ENCODE assay signal across 2 cellular contexts in the genomic region with DNA sequence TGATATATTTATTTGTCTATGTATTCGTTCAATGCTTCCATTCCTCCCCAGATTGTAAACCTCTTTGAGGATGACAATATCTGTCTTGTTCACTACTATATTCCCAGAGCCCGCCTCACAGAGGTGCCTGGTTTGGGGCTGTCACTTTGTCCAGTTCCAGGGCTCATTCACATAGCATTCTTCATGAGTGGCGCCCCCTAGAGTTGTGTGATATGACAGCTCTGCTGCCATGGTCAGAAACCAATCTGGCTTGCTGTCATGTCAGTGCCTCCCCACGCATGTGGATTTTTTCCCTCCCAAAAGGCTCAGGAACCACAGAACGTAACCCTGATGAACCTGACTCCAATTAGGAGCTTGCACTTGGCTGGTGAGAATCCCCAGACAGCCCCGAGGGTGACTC.
TF ChIP-seq lines count a peak whose summit lies in the region.

No MANE protein-coding gene starts in this region.

TF ChIP-seq in HepG2, 621 proteins besides CTCF, POLR2A, EP300 and RAD21:
- TF ChIP-seq, protein P1, sequence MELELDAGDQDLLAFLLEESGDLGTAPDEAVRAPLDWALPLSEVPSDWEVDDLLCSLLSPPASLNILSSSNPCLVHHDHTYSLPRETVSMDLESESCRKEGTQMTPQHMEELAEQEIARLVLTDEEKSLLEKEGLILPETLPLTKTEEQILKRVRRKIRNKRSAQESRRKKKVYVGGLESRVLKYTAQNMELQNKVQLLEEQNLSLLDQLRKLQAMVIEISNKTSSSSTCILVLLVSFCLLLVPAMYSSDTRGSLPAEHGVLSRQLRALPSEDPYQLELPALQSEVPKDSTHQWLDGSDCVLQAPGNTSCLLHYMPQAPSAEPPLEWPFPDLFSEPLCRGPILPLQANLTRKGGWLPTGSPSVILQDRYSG (CRISPR knock-in tag; IDR thresholded peaks at IDR 0.05) = no peak
- TF ChIP-seq CENPT (CRISPR knock-in tag; IDR thresholded peaks at IDR 0.05; ENCODE audit: low read depth) (no peak), ZBTB1 (CRISPR knock-in tag; IDR thresholded peaks at IDR 0.05; ENCODE audit: borderline replicate concordance) (no peak), DMTF1 (CRISPR knock-in tag; IDR thresholded peaks at IDR 0.05) (no peak), SOX6 (IDR thresholded peaks at IDR 0.05) (no peak), SOX6 (CRISPR knock-in tag; IDR thresholded peaks at IDR 0.05) (no peak), REPIN1 (CRISPR knock-in tag; IDR thresholded peaks at IDR 0.05; ENCODE audit: borderline replicate concordance, low read depth) (no peak), KLF13 (CRISPR knock-in tag; IDR thresholded peaks at IDR 0.05) (no peak), RCOR2 (CRISPR knock-in tag; IDR thresholded peaks at IDR 0.05) (no peak)
- TF ChIP-seq, protein P2, sequence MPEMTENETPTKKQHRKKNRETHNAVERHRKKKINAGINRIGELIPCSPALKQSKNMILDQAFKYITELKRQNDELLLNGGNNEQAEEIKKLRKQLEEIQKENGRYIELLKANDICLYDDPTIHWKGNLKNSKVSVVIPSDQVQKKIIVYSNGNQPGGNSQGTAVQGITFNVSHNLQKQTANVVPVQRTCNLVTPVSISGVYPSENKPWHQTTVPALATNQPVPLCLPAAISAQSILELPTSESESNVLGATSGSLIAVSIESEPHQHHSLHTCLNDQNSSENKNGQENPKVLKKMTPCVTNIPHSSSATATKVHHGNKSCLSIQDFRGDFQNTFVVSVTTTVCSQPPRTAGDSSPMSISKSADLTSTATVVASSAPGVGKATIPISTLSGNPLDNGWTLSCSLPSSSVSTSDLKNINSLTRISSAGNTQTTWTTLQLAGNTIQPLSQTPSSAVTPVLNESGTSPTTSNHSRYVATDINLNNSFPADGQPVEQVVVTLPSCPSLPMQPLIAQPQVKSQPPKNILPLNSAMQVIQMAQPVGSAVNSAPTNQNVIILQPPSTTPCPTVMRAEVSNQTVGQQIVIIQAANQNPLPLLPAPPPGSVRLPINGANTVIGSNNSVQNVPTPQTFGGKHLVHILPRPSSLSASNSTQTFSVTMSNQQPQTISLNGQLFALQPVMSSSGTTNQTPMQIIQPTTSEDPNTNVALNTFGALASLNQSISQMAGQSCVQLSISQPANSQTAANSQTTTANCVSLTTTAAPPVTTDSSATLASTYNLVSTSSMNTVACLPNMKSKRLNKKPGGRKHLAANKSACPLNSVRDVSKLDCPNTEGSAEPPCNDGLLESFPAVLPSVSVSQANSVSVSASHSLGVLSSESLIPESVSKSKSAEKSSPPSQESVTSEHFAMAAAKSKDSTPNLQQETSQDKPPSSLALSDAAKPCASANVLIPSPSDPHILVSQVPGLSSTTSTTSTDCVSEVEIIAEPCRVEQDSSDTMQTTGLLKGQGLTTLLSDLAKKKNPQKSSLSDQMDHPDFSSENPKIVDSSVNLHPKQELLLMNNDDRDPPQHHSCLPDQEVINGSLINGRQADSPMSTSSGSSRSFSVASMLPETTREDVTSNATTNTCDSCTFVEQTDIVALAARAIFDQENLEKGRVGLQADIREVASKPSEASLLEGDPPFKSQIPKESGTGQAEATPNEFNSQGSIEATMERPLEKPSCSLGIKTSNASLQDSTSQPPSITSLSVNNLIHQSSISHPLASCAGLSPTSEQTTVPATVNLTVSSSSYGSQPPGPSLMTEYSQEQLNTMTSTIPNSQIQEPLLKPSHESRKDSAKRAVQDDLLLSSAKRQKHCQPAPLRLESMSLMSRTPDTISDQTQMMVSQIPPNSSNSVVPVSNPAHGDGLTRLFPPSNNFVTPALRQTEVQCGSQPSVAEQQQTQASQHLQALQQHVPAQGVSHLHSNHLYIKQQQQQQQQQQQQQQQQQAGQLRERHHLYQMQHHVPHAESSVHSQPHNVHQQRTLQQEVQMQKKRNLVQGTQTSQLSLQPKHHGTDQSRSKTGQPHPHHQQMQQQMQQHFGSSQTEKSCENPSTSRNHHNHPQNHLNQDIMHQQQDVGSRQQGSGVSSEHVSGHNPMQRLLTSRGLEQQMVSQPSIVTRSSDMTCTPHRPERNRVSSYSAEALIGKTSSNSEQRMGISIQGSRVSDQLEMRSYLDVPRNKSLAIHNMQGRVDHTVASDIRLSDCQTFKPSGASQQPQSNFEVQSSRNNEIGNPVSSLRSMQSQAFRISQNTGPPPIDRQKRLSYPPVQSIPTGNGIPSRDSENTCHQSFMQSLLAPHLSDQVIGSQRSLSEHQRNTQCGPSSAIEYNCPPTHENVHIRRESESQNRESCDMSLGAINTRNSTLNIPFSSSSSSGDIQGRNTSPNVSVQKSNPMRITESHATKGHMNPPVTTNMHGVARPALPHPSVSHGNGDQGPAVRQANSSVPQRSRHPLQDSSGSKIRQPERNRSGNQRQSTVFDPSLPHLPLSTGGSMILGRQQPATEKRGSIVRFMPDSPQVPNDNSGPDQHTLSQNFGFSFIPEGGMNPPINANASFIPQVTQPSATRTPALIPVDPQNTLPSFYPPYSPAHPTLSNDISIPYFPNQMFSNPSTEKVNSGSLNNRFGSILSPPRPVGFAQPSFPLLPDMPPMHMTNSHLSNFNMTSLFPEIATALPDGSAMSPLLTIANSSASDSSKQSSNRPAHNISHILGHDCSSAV (CRISPR knock-in tag; IDR thresholded peaks at IDR 0.05; ENCODE audit: borderline replicate concordance) = no peak
- TF ChIP-seq, protein P3, sequence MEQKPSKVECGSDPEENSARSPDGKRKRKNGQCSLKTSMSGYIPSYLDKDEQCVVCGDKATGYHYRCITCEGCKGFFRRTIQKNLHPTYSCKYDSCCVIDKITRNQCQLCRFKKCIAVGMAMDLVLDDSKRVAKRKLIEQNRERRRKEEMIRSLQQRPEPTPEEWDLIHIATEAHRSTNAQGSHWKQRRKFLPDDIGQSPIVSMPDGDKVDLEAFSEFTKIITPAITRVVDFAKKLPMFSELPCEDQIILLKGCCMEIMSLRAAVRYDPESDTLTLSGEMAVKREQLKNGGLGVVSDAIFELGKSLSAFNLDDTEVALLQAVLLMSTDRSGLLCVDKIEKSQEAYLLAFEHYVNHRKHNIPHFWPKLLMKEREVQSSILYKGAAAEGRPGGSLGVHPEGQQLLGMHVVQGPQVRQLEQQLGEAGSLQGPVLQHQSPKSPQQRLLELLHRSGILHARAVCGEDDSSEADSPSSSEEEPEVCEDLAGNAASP (CRISPR knock-in tag; IDR thresholded peaks at IDR 0.05; ENCODE audit: borderline replicate concordance) = no peak

TF ChIP-seq in HCT116, 20 proteins besides CTCF, POLR2A, EP300 and RAD21:
- no peak for TF ChIP-seq ZNF274 (IDR thresholded peaks at IDR 0.05; ENCODE audit: low read depth, low read length)
- no peak for TF ChIP-seq POLR2AphosphoS5 (IDR thresholded peaks at IDR 0.05; ENCODE audit: low read depth, low read length)
- TF ChIP-seq ZFX (IDR thresholded peaks at IDR 0.05) = no peak
- TF ChIP-seq EZH2 (IDR thresholded peaks at IDR 0.05) = no peak
- TF ChIP-seq EGR1 (IDR thresholded peaks at IDR 0.05; ENCODE audit: low read depth) = no peak
- no peak for TF ChIP-seq EZH2phosphoT487 (IDR thresholded peaks at IDR 0.05; ENCODE audit: borderline replicate concordance)
- TF ChIP-seq REST (IDR thresholded peaks at IDR 0.05; ENCODE audit: low read depth) = no peak
- no peak for TF ChIP-seq FOSL1 (IDR thresholded peaks at IDR 0.05; ENCODE audit: low read depth)
- no peak for TF ChIP-seq ATF3 (IDR thresholded peaks at IDR 0.05)
- no peak for TF ChIP-seq SP1 (IDR thresholded peaks at IDR 0.05; ENCODE audit: low read depth)
- no peak for TF ChIP-seq CEBPB (IDR thresholded peaks at IDR 0.05; ENCODE audit: low read depth)
- TF ChIP-seq CBX3 (IDR thresholded peaks at IDR 0.05; ENCODE audit: low read depth) = no peak
- TF ChIP-seq MAX (IDR thresholded peaks at IDR 0.05) = no peak
- no peak for TF ChIP-seq ZBTB33 (IDR thresholded peaks at IDR 0.05; ENCODE audit: extremely low read depth, insufficient replicate concordance, low read length)
- no peak for TF ChIP-seq SRF (IDR thresholded peaks at IDR 0.05; ENCODE audit: low read depth)
- TF ChIP-seq JUND (IDR thresholded peaks at IDR 0.05) = no peak
- TF ChIP-seq SIN3A (IDR thresholded peaks at IDR 0.05; ENCODE audit: low read depth) = no peak
